8 cellular contexts compared by ENCODE assay signal in genomic region chr15:75836953-75837321, GRCh38. TPM values are rescaled to one million over a fixed set of nuclear protein-coding genes. Genes with fewer than 3 reads are reported as not detected.
DNase-seq lines count a peak whose midpoint lies in the region; ATAC-seq and TF ChIP-seq lines count a peak whose summit lies in the region.

No MANE protein-coding gene starts in this region.

- H3K4ac ChIP-seq in mesendoderm (ENCODE audit: low read depth, low read length) = no peak overlapping the region

- peaks cover 6% of the 10 kb centered on the region for H3K27me3 Mint-ChIP-seq in activated T-cell treated with anti-CD3 and anti-CD28 coated beads, Interleukin-2, amount 50 U/mL, for 24 hours
- H3K27me3 Mint-ChIP-seq in stimulated activated memory B cell treated with anti-CD40 and anti-IgM and Interleukin-4, amounts not matched to agents 10 μg/mL and 1 μg/mL and 100 μg/mL, for 72 hours = no peaks in the 10 kb centered on the region

- no peaks in the 10 kb centered on the region for H3K36me3 ChIP-seq in mesendoderm (ENCODE audit: control insufficient read depth, insufficient read depth, low read length)

- TF ChIP-seq CTCF in fibroblast of pulmonary artery (IDR thresholded peaks at IDR 0.05; ENCODE audit: low read length, missing control alignments) = no peak

- H4K8ac ChIP-seq in mesendoderm (ENCODE audit: low read depth, low read length) = no peak overlapping the region

- no peak overlapping the region for H3K18ac ChIP-seq in mesendoderm (ENCODE audit: low read length)

- H3K79me1 ChIP-seq in mesendoderm (ENCODE audit: low read length) = no peaks in the 10 kb centered on the region

- no CpG with 5 or more reads among the region's 2 CpGs for WGBS in mesendoderm (ENCODE audit: extremely low coverage, insufficient coverage, low lambda C conversion rate)

- H3K4me1 Mint-ChIP-seq in activated T-cell treated with anti-CD3 and anti-CD28 coated beads, Interleukin-2, amount 50 U/mL, for 24 hours (ENCODE audit: low read depth) = peaks cover 2% of the 10 kb centered on the region
- H3K4me1 Mint-ChIP-seq in stimulated activated memory B cell treated with anti-CD40 and anti-IgM and Interleukin-4, amounts not matched to agents 10 μg/mL and 1 μg/mL and 100 μg/mL, for 72 hours = no peaks in the 10 kb centered on the region

- H3K9ac ChIP-seq in mesendoderm (ENCODE audit: low read length) = no peak overlapping the region

- no peak overlapping the region for H3K27ac Mint-ChIP-seq in activated T-cell treated with anti-CD3 and anti-CD28 coated beads, Interleukin-2, amount 50 U/mL, for 24 hours
- H3K27ac Mint-ChIP-seq in stimulated activated memory B cell treated with anti-CD40 and anti-IgM and Interleukin-4, amounts not matched to agents 10 μg/mL and 1 μg/mL and 100 μg/mL, for 72 hours = no peak overlapping the region

- peak; percentile 81 for ATAC-seq in HG03097 (IDR thresholded peaks at IDR 0.05; ENCODE audit: low FRiP score, unreplicated experiment)
- peak; percentile 74 for ATAC-seq in stimulated activated memory B cell treated with anti-CD40 and anti-IgM and Interleukin-4, amounts not matched to agents 10 μg/mL and 1 μg/mL and 100 μg/mL, for 72 hours

- no peak overlapping the region for H2BK120ac ChIP-seq in mesendoderm (ENCODE audit: low read depth, low read length)

- no peak overlapping the region for H3K27ac ChIP-seq in mesendoderm (ENCODE audit: low read depth, low read length)

- no peak overlapping the region for H3K23ac ChIP-seq in mesendoderm (ENCODE audit: low read length)

- no peak overlapping the region for H2BK15ac ChIP-seq in mesendoderm (replicated peaks; ENCODE audit: low read depth)

- H3K4me2 ChIP-seq in mesendoderm (ENCODE audit: low read length) = no peak overlapping the region

- no peaks in the 10 kb centered on the region for H3K79me2 ChIP-seq in mesendoderm (ENCODE audit: control insufficient read depth, insufficient read depth, low read length)

- no peaks in the 10 kb centered on the region for H3K36me3 Mint-ChIP-seq in activated T-cell treated with anti-CD3 and anti-CD28 coated beads, Interleukin-2, amount 50 U/mL, for 24 hours (ENCODE audit: low read depth)
- H3K36me3 Mint-ChIP-seq in stimulated activated memory B cell treated with anti-CD40 and anti-IgM and Interleukin-4, amounts not matched to agents 10 μg/mL and 1 μg/mL and 100 μg/mL, for 72 hours = no peaks in the 10 kb centered on the region

- H2AK5ac ChIP-seq in mesendoderm (ENCODE audit: low read length) = no peak overlapping the region

- peaks cover 3% of the 10 kb centered on the region for H3K4me1 ChIP-seq in mesendoderm (ENCODE audit: control insufficient read depth, low read depth, low read length)

- no peaks in the 10 kb centered on the region for H3K27me3 ChIP-seq in mesendoderm (ENCODE audit: insufficient read depth, low read length, poor library complexity)

- H2BK5ac ChIP-seq in mesendoderm (ENCODE audit: low read length) = no peak overlapping the region

- no peak overlapping the region for H4K5ac ChIP-seq in mesendoderm (ENCODE audit: low read length)

- peak; percentile 11 for DNase-seq in activated T-cell treated with anti-CD3 and anti-CD28 coated beads for 4 hours
- DNase-seq in activated T-cell treated with anti-CD3 and anti-CD28 coated beads, Interleukin-2, amount 50 U/mL, for 24 hours = no peak
- DNase-seq in T1000 (lab: John Stamatoyannopoulos, UW) = peak; percentile 5
- peak; percentile 79 for DNase-seq in fibroblast of pulmonary artery (ENCODE audit: low read depth)
- no peak for DNase-seq in mesendoderm
- DNase-seq in C1 segment of cervical spinal cord (lab: John Stamatoyannopoulos, UW) = no peak

- no peaks in the 10 kb centered on the region for H3K9me3 Mint-ChIP-seq in activated T-cell treated with anti-CD3 and anti-CD28 coated beads, Interleukin-2, amount 50 U/mL, for 24 hours
- no peaks in the 10 kb centered on the region for H3K9me3 Mint-ChIP-seq in stimulated activated memory B cell treated with anti-CD40 and anti-IgM and Interleukin-4, amounts not matched to agents 10 μg/mL and 1 μg/mL and 100 μg/mL, for 72 hours

- no peak overlapping the region for H3K4me3 Mint-ChIP-seq in activated T-cell treated with anti-CD3 and anti-CD28 coated beads, Interleukin-2, amount 50 U/mL, for 24 hours
- H3K4me3 Mint-ChIP-seq in stimulated activated memory B cell treated with anti-CD40 and anti-IgM and Interleukin-4, amounts not matched to agents 10 μg/mL and 1 μg/mL and 100 μg/mL, for 72 hours = no peak overlapping the region

- no peak overlapping the region for H3K56ac ChIP-seq in mesendoderm (ENCODE audit: low read length)

- H3K4me3 ChIP-seq in fibroblast of pulmonary artery (replicated peaks; ENCODE audit: low read depth, low read length) = no peak overlapping the region
- H3K4me3 ChIP-seq in mesendoderm (ENCODE audit: low read length) = no peak overlapping the region

RNA-seq across cellular contexts. Expression of gene UBE2Q2, which starts 6.3 kb away (rescaled TPM):
- polyA plus RNA-seq in mesendoderm (2013, experiment 1 of 2) = 15.2 TPM
- polyA plus RNA-seq in mesendoderm (2013, experiment 2 of 2) = 14.8 TPM

Comparison
In these comparisons a context has a peak if more than half of its experiments do, and no peak if none do; other contexts are left out.
1. DNase-seq: peak in activated T-cell treated with anti-CD3 and anti-CD28 coated beads for 4 hours (single experiment), T1000 (single experiment) and fibroblast of pulmonary artery (single experiment); none in activated T-cell treated with anti-CD3 and anti-CD28 coated beads, Interleukin-2, amount 50 U/mL, for 24 hours (single experiment), mesendoderm (single experiment) and C1 segment of cervical spinal cord (0 of 14).